1 cellular context compared by ENCODE assay signal in genomic region chr15:55912982-55913381, GRCh38.
TF ChIP-seq lines count a peak whose summit lies in the region.

No MANE protein-coding gene starts in this region.

TF ChIP-seq in A549, 52 proteins besides CTCF, POLR2A, EP300 and RAD21 (continued from another document):
- TF ChIP-seq NFE2L2 (conservative IDR thresholded peaks at IDR 0.05; ENCODE audit: low read length) (no peak), RNF2 (IDR thresholded peaks at IDR 0.05; ENCODE audit: borderline replicate concordance, low read depth) (no peak), FOSB (CRISPR knock-in tag; IDR thresholded peaks at IDR 0.05) (no peak), FOXS1 (CRISPR knock-in tag; IDR thresholded peaks at IDR 0.05) (no peak), CHD2 (IDR thresholded peaks at IDR 0.05; ENCODE audit: low read length, partially characterized antibody) (no peak), MYC (IDR thresholded peaks at IDR 0.05; ENCODE audit: borderline replicate concordance, low read length) (no peak), SREBF2 (IDR thresholded peaks at IDR 0.05) (no peak)
